28 cellular contexts compared by ENCODE assay signal in the genomic region with DNA sequence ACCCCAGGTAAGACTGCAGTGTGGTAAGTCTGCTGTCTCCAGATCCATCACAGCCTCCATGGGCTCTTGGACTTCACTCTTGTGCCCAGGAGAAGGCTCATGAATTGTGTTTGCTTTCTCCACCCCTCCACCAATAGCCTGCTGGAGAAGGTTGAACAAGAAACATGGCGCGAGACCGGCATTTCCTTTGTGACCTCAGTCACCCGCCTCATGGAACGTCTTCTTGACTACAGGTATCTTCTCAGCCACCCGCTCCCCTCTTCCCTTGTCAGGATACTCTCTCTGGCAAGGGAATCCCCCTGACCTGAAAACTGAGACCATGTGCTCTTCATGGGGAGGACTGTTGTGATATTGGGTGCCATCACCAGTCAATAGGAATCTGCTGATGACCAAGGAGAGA.
"Had no signal": no experiment of that assay in that cellular context is flagged by ENCODE, and none has a peak within 500 bp of the region (broad histone marks: within the 10 kb centered on the region; RNA-seq: fewer than 3 reads in every experiment).

No MANE protein-coding gene starts in this region.

- H3K9me3 ChIP-seq: ovary, psoas muscle, right lobe of liver, stomach, thoracic aorta, thyroid gland, tibial nerve, upper lobe of left lung had no signal

- H3K9me3 Mint-ChIP-seq: naive thymus-derived CD8-positive, alpha-beta T cell; natural killer cell treated with Interleukin-12 subunit alpha and Interleukin-12 subunit beta and Interleukin-15 and Interleukin-18, amount 100 ng/mL, for 72 hours; nephron progenitor cell; neural crest cell; stimulated activated effector memory CD8-positive, alpha-beta T cell treated with anti-CD3 and anti-CD28 coated beads, Interleukin-12 subunit alpha, Interleukin-12 subunit beta, amount 100 ng/mL, for 72 hours; stimulated activated naive B cell treated with anti-CD40 and anti-IgM and Interleukin-4, amounts not matched to agents 10 μg/mL and 1 μg/mL and 100 μg/mL, for 72 hours; stimulated activated naive CD8-positive, alpha-beta T cell treated with anti-CD3 and anti-CD28 coated beads, Interleukin-15, Interleukin-2, amounts not matched to agents 100 ng/mL and 50 ng/mL, for 24 hours had no signal

- H3K4me1 ChIP-seq: parathyroid adenoma, psoas muscle, right lobe of liver, stomach, thyroid gland, tibial nerve, upper lobe of left lung had no signal

- ATAC-seq: naive thymus-derived CD8-positive, alpha-beta T cell; natural killer cell treated with Interleukin-12 subunit alpha and Interleukin-12 subunit beta and Interleukin-15 and Interleukin-18, amount 100 ng/mL, for 72 hours; psoas muscle; right cardiac atrium; right lobe of liver; stimulated activated effector memory CD8-positive, alpha-beta T cell treated with anti-CD3 and anti-CD28 coated beads, Interleukin-12 subunit alpha, Interleukin-12 subunit beta, amount 100 ng/mL, for 72 hours; stimulated activated naive B cell treated with anti-CD40 and anti-IgM and Interleukin-4, amounts not matched to agents 10 μg/mL and 1 μg/mL and 100 μg/mL, for 72 hours had no signal

- H3K36me3 Mint-ChIP-seq: natural killer cell treated with Interleukin-12 subunit alpha and Interleukin-12 subunit beta and Interleukin-15 and Interleukin-18, amount 100 ng/mL, for 72 hours; stimulated activated effector memory CD8-positive, alpha-beta T cell treated with anti-CD3 and anti-CD28 coated beads, Interleukin-12 subunit alpha, Interleukin-12 subunit beta, amount 100 ng/mL, for 72 hours; stimulated activated naive B cell treated with anti-CD40 and anti-IgM and Interleukin-4, amounts not matched to agents 10 μg/mL and 1 μg/mL and 100 μg/mL, for 72 hours had no signal

- DNase-seq: naive thymus-derived CD8-positive, alpha-beta T cell; nephron progenitor cell; occipital lobe; ovary; posterior cingulate gyrus; psoas muscle; right cardiac atrium; right lobe of liver; sigmoid colon; small intestine; stimulated activated CD4-positive, alpha-beta T cell treated with anti-CD3 and anti-CD28 coated beads, Interleukin-15, amount 100 ng/mL, for 24 hours; stimulated activated CD4-positive, alpha-beta T cell treated with anti-CD3 and anti-CD28 coated beads, Interleukin-2, amount 100 ng/mL, for 24 hours; stimulated activated CD4-positive, alpha-beta T cell treated with anti-CD3 and anti-CD28 coated beads, Interleukin-2, amount 100 ng/mL, for 48 hours; stimulated activated CD4-positive, alpha-beta T cell treated with anti-CD3 and anti-CD28 coated beads, Interleukin-4, amount 100 ng/mL, for 24 hours; stimulated activated naive B cell treated with anti-CD40 and anti-IgM and Interleukin-4, amounts not matched to agents 10 μg/mL and 1 μg/mL and 100 μg/mL, for 72 hours; stimulated activated naive CD4-positive, alpha-beta T cell treated with Interleukin-2 at 50 U/mL for 16 hours; stomach; thyroid gland; trophoblast cell; upper lobe of left lung had no signal

- H3K27ac Mint-ChIP-seq: naive thymus-derived CD8-positive, alpha-beta T cell; natural killer cell treated with Interleukin-12 subunit alpha and Interleukin-12 subunit beta and Interleukin-15 and Interleukin-18, amount 100 ng/mL, for 72 hours; nephron progenitor cell; progenitor cell of endocrine pancreas; stimulated activated effector memory CD8-positive, alpha-beta T cell treated with anti-CD3 and anti-CD28 coated beads, Interleukin-12 subunit alpha, Interleukin-12 subunit beta, amount 100 ng/mL, for 72 hours; stimulated activated naive B cell treated with anti-CD40 and anti-IgM and Interleukin-4, amounts not matched to agents 10 μg/mL and 1 μg/mL and 100 μg/mL, for 72 hours; stimulated activated naive CD8-positive, alpha-beta T cell treated with anti-CD3 and anti-CD28 coated beads, Interleukin-15, Interleukin-2, amounts not matched to agents 100 ng/mL and 50 ng/mL, for 24 hours had no signal

- H3K4me3 ChIP-seq: ovary, psoas muscle, right lobe of liver, sigmoid colon, stomach, thoracic aorta, thyroid gland, tibial nerve, upper lobe of left lung had no signal

- H3K27ac ChIP-seq: ovary, parathyroid adenoma, psoas muscle, right lobe of liver, sigmoid colon, stomach, thoracic aorta, thyroid gland, tibial nerve, upper lobe of left lung had no signal

- H3K4me3 Mint-ChIP-seq: naive thymus-derived CD8-positive, alpha-beta T cell; natural killer cell treated with Interleukin-12 subunit alpha and Interleukin-12 subunit beta and Interleukin-15 and Interleukin-18, amount 100 ng/mL, for 72 hours; nephron progenitor cell; neural crest cell; stimulated activated effector memory CD8-positive, alpha-beta T cell treated with anti-CD3 and anti-CD28 coated beads, Interleukin-12 subunit alpha, Interleukin-12 subunit beta, amount 100 ng/mL, for 72 hours; stimulated activated naive B cell treated with anti-CD40 and anti-IgM and Interleukin-4, amounts not matched to agents 10 μg/mL and 1 μg/mL and 100 μg/mL, for 72 hours; stimulated activated naive CD8-positive, alpha-beta T cell treated with anti-CD3 and anti-CD28 coated beads, Interleukin-15, Interleukin-2, amounts not matched to agents 100 ng/mL and 50 ng/mL, for 24 hours had no signal

- H3K36me3 ChIP-seq: ovary, right lobe of liver, stomach, thoracic aorta, tibial nerve, upper lobe of left lung had no signal

- H3K27me3 Mint-ChIP-seq: naive thymus-derived CD8-positive, alpha-beta T cell; natural killer cell treated with Interleukin-12 subunit alpha and Interleukin-12 subunit beta and Interleukin-15 and Interleukin-18, amount 100 ng/mL, for 72 hours; progenitor cell of endocrine pancreas; stimulated activated naive CD8-positive, alpha-beta T cell treated with anti-CD3 and anti-CD28 coated beads, Interleukin-15, Interleukin-2, amounts not matched to agents 100 ng/mL and 50 ng/mL, for 24 hours had no signal

- H3K9ac ChIP-seq: parathyroid adenoma had no signal

- H3K27me3 ChIP-seq: ovary, right lobe of liver, sigmoid colon, stomach, thyroid gland, tibial nerve, upper lobe of left lung had no signal

- H3K4me1 Mint-ChIP-seq: naive thymus-derived CD8-positive, alpha-beta T cell; stimulated activated effector memory CD8-positive, alpha-beta T cell treated with anti-CD3 and anti-CD28 coated beads, Interleukin-12 subunit alpha, Interleukin-12 subunit beta, amount 100 ng/mL, for 72 hours; stimulated activated naive B cell treated with anti-CD40 and anti-IgM and Interleukin-4, amounts not matched to agents 10 μg/mL and 1 μg/mL and 100 μg/mL, for 72 hours had no signal
